Comparison of ENCODE assay signal across 1 cellular context in genomic region chr12:48681738-48682532, GRCh38.
TF ChIP-seq lines count a peak whose summit lies in the region.

A gene with protein sequence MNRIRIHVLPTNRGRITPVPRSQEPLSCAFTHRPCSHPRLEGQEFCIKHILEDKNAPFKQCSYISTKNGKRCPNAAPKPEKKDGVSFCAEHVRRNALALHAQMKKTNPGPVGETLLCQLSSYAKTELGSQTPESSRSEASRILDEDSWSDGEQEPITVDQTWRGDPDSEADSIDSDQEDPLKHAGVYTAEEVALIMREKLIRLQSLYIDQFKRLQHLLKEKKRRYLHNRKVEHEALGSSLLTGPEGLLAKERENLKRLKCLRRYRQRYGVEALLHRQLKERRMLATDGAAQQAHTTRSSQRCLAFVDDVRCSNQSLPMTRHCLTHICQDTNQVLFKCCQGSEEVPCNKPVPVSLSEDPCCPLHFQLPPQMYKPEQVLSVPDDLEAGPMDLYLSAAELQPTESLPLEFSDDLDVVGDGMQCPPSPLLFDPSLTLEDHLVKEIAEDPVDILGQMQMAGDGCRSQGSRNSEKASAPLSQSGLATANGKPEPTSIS (minus strand): TSS chr12:48682238. CDS start chr12:48681632, 606 bp downstream.

TF ChIP-seq in GM12878, 131 proteins besides CTCF, POLR2A, EP300 and RAD21 (continued from another document and continues in another):
- TF ChIP-seq, protein P1, sequence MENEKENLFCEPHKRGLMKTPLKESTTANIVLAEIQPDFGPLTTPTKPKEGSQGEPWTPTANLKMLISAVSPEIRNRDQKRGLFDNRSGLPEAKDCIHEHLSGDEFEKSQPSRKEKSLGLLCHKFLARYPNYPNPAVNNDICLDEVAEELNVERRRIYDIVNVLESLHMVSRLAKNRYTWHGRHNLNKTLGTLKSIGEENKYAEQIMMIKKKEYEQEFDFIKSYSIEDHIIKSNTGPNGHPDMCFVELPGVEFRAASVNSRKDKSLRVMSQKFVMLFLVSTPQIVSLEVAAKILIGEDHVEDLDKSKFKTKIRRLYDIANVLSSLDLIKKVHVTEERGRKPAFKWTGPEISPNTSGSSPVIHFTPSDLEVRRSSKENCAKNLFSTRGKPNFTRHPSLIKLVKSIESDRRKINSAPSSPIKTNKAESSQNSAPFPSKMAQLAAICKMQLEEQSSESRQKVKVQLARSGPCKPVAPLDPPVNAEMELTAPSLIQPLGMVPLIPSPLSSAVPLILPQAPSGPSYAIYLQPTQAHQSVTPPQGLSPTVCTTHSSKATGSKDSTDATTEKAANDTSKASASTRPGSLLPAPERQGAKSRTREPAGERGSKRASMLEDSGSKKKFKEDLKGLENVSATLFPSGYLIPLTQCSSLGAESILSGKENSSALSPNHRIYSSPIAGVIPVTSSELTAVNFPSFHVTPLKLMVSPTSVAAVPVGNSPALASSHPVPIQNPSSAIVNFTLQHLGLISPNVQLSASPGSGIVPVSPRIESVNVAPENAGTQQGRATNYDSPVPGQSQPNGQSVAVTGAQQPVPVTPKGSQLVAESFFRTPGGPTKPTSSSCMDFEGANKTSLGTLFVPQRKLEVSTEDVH (IDR thresholded peaks at IDR 0.05; ENCODE audit: low read depth, partially characterized antibody), result no peak
- TF ChIP-seq RUNX3 (IDR thresholded peaks at IDR 0.05; ENCODE audit: low read length), result peak; percentile 91
- peak; percentile 97; the same call in 1 of the 2 replicates for TF ChIP-seq SMAD5 (IDR thresholded peaks at IDR 0.05; ENCODE audit: low read depth)
- TF ChIP-seq RBBP5 (conservative IDR thresholded peaks at IDR 0.05), result no peak
- no peak; the same call in 1 of the 2 replicates for TF ChIP-seq PAX8 (IDR thresholded peaks at IDR 0.05)
- TF ChIP-seq PBX3 (IDR thresholded peaks at IDR 0.05; ENCODE audit: insufficient replicate concordance, low read depth, low read length), result peak; percentile 93
- TF ChIP-seq STAT3 (IDR thresholded peaks at IDR 0.05; ENCODE audit: low read depth, low read length), result no peak
- TF ChIP-seq ZSCAN29 (IDR thresholded peaks at IDR 0.05), result no peak
- no peak for TF ChIP-seq EGR1 (IDR thresholded peaks at IDR 0.05; ENCODE audit: borderline replicate concordance in 1 of 2, low read depth in 2 of 2, low read length in 2 of 2)
- peak; percentile 97 for TF ChIP-seq YY1 (IDR thresholded peaks at IDR 0.05; ENCODE audit: low read depth, low read length)
- peak; percentile 77; the same call in 1 of the 2 replicates for TF ChIP-seq TCF12 (IDR thresholded peaks at IDR 0.05; ENCODE audit: low read depth, low read length)
- no peak; the same call in 1 of the 2 replicates for TF ChIP-seq NR2C1 (IDR thresholded peaks at IDR 0.05)
- TF ChIP-seq FOXM1 (IDR thresholded peaks at IDR 0.05; ENCODE audit: low read depth, low read length), result no peak
- TF ChIP-seq MXI1 (IDR thresholded peaks at IDR 0.05; ENCODE audit: low read depth, low read length), result peak; percentile 82
- TF ChIP-seq SKIL (IDR thresholded peaks at IDR 0.05; ENCODE audit: low read depth, poor library complexity, severe bottlenecking), result no peak
- TF ChIP-seq CREM (IDR thresholded peaks at IDR 0.05; ENCODE audit: low read depth), result no peak
- TF ChIP-seq JUNB (IDR thresholded peaks at IDR 0.05), result no peak
- TF ChIP-seq POLR2AphosphoS5 (IDR thresholded peaks at IDR 0.05; ENCODE audit: low read length), result peak; percentile 100
- no peak for TF ChIP-seq SUZ12 (IDR thresholded peaks at IDR 0.05; ENCODE audit: unreplicated experiment)
- 0 out of 2 replicates have a peak, but pooled peaks have one; percentile 22 for TF ChIP-seq MEF2A (IDR thresholded peaks at IDR 0.05; ENCODE audit: insufficient read depth, low read depth, low read length)
- TF ChIP-seq ZNF24 (IDR thresholded peaks at IDR 0.05), result no peak; the same call in 1 of the 2 replicates
- TF ChIP-seq, protein P2, sequence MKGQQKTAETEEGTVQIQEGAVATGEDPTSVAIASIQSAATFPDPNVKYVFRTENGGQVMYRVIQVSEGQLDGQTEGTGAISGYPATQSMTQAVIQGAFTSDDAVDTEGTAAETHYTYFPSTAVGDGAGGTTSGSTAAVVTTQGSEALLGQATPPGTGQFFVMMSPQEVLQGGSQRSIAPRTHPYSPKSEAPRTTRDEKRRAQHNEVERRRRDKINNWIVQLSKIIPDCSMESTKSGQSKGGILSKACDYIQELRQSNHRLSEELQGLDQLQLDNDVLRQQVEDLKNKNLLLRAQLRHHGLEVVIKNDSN (IDR thresholded peaks at IDR 0.05; ENCODE audit: borderline replicate concordance, extremely low read length, insufficient read depth, low read depth, low read length), result no peak
- TF ChIP-seq NR2F1 (conservative IDR thresholded peaks at IDR 0.05), result no peak; the same call in 1 of the 2 replicates
- peak; percentile 86 for TF ChIP-seq BACH1 (IDR thresholded peaks at IDR 0.05; ENCODE audit: borderline replicate concordance)
- TF ChIP-seq HDGF (IDR thresholded peaks at IDR 0.05), result peak; percentile 87; the same call in 1 of the 2 replicates
- no peak for TF ChIP-seq SUPT20H (IDR thresholded peaks at IDR 0.05; ENCODE audit: borderline replicate concordance, control insufficient read depth, low read depth, low read length)
- peak; percentile 99 for TF ChIP-seq PML (IDR thresholded peaks at IDR 0.05; ENCODE audit: low read length)
- no peak for TF ChIP-seq TCF3 (IDR thresholded peaks at IDR 0.05; ENCODE audit: borderline replicate concordance, insufficient read depth, low read depth, low read length)
- TF ChIP-seq CHD1 (IDR thresholded peaks at IDR 0.05; ENCODE audit: low read depth, low read length), result 0 out of 2 replicates have a peak, but pooled peaks have one; percentile 85
- TF ChIP-seq ZBTB4 (CRISPR knock-in tag; IDR thresholded peaks at IDR 0.05), result no peak
- no peak for TF ChIP-seq ZNF217 (IDR thresholded peaks at IDR 0.05)
- TF ChIP-seq KLF5 (IDR thresholded peaks at IDR 0.05; ENCODE audit: partially characterized antibody), result no peak
- no peak for TF ChIP-seq ZNF274 (IDR thresholded peaks at IDR 0.05; ENCODE audit: insufficient read depth, insufficient read length)
- TF ChIP-seq, protein P3, sequence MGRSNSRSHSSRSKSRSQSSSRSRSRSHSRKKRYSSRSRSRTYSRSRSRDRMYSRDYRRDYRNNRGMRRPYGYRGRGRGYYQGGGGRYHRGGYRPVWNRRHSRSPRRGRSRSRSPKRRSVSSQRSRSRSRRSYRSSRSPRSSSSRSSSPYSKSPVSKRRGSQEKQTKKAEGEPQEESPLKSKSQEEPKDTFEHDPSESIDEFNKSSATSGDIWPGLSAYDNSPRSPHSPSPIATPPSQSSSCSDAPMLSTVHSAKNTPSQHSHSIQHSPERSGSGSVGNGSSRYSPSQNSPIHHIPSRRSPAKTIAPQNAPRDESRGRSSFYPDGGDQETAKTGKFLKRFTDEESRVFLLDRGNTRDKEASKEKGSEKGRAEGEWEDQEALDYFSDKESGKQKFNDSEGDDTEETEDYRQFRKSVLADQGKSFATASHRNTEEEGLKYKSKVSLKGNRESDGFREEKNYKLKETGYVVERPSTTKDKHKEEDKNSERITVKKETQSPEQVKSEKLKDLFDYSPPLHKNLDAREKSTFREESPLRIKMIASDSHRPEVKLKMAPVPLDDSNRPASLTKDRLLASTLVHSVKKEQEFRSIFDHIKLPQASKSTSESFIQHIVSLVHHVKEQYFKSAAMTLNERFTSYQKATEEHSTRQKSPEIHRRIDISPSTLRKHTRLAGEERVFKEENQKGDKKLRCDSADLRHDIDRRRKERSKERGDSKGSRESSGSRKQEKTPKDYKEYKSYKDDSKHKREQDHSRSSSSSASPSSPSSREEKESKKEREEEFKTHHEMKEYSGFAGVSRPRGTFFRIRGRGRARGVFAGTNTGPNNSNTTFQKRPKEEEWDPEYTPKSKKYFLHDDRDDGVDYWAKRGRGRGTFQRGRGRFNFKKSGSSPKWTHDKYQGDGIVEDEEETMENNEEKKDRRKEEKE (IDR thresholded peaks at IDR 0.05), result no peak
- TF ChIP-seq, protein P4, sequence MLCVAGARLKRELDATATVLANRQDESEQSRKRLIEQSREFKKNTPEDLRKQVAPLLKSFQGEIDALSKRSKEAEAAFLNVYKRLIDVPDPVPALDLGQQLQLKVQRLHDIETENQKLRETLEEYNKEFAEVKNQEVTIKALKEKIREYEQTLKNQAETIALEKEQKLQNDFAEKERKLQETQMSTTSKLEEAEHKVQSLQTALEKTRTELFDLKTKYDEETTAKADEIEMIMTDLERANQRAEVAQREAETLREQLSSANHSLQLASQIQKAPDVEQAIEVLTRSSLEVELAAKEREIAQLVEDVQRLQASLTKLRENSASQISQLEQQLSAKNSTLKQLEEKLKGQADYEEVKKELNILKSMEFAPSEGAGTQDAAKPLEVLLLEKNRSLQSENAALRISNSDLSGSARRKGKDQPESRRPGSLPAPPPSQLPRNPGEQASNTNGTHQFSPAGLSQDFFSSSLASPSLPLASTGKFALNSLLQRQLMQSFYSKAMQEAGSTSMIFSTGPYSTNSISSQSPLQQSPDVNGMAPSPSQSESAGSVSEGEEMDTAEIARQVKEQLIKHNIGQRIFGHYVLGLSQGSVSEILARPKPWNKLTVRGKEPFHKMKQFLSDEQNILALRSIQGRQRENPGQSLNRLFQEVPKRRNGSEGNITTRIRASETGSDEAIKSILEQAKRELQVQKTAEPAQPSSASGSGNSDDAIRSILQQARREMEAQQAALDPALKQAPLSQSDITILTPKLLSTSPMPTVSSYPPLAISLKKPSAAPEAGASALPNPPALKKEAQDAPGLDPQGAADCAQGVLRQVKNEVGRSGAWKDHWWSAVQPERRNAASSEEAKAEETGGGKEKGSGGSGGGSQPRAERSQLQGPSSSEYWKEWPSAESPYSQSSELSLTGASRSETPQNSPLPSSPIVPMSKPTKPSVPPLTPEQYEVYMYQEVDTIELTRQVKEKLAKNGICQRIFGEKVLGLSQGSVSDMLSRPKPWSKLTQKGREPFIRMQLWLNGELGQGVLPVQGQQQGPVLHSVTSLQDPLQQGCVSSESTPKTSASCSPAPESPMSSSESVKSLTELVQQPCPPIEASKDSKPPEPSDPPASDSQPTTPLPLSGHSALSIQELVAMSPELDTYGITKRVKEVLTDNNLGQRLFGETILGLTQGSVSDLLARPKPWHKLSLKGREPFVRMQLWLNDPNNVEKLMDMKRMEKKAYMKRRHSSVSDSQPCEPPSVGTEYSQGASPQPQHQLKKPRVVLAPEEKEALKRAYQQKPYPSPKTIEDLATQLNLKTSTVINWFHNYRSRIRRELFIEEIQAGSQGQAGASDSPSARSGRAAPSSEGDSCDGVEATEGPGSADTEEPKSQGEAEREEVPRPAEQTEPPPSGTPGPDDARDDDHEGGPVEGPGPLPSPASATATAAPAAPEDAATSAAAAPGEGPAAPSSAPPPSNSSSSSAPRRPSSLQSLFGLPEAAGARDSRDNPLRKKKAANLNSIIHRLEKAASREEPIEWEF (IDR thresholded peaks at IDR 0.05; ENCODE audit: insufficient replicate concordance, low read depth, low read length), result no peak
- TF ChIP-seq RELB (IDR thresholded peaks at IDR 0.05; ENCODE audit: low read depth), result peak; percentile 84
- TF ChIP-seq POU2F2 (IDR thresholded peaks at IDR 0.05; ENCODE audit: borderline replicate concordance, low read depth, low read length), result peak; percentile 93
